1 cellular context compared by ENCODE assay signal in the genomic region with DNA sequence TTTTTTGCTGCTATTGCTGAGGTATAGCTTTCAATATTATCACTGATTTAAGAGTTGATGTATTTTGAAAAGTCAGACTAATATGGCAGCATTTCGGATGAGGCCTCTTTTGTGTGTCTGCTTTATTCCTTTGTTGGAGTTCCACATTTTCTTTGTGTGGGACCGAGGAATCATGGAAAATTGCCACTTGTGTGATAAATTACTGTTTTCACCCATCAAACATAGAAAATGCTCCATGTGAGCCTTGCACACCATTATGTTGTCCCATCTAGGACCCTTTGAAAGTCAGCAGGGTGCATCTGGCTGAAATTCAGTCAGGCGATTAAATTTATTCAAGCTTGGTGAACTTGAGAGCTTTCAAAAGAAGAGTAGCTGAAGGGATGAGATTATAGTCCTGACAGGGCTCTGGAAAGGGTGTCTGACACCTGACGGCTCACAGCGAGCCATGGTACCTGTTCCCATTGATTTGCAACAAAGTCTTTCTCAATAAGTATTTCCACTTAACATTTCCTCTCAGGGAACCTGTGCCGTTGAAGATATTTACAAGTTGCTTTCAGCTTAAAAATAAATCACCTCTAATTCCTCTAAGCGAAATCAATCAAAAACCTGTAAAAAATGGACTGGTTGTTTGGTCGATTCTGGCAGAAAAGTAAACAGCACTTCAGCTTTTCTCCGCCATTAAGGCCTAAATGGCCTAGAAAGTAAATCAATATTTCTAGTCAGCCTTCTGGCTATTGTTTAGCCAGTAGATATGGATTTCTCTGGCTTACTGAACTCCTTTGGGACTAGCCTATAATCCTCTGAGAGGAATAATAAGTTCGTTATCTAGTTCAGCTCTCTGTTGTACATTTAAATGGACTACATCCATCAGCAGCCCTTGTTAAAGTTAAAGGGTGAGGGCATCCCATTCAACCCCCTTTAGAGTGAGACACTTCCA.
TF ChIP-seq lines count a peak whose summit lies in the region.

No MANE protein-coding gene starts in this region.

TF ChIP-seq in WTC11, 78 proteins besides CTCF, POLR2A, EP300 and RAD21 (continued from another document):
- TF ChIP-seq, protein P1, sequence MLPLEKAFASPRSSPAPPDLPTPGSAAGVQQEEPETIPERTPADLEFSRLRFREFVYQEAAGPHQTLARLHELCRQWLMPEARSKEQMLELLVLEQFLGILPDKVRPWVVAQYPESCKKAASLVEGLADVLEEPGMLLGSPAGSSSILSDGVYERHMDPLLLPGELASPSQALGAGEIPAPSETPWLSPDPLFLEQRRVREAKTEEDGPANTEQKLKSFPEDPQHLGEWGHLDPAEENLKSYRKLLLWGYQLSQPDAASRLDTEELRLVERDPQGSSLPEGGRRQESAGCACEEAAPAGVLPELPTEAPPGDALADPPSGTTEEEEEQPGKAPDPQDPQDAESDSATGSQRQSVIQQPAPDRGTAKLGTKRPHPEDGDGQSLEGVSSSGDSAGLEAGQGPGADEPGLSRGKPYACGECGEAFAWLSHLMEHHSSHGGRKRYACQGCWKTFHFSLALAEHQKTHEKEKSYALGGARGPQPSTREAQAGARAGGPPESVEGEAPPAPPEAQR (CRISPR knock-in tag; IDR thresholded peaks at IDR 0.05), result no peak
- no peak for TF ChIP-seq KAT7 (CRISPR knock-in tag; IDR thresholded peaks at IDR 0.05; ENCODE audit: borderline replicate concordance)
- TF ChIP-seq OVOL2 (CRISPR knock-in tag; IDR thresholded peaks at IDR 0.05; ENCODE audit: borderline replicate concordance), result no peak
